8 cellular contexts compared by ENCODE assay signal in the genomic region with DNA sequence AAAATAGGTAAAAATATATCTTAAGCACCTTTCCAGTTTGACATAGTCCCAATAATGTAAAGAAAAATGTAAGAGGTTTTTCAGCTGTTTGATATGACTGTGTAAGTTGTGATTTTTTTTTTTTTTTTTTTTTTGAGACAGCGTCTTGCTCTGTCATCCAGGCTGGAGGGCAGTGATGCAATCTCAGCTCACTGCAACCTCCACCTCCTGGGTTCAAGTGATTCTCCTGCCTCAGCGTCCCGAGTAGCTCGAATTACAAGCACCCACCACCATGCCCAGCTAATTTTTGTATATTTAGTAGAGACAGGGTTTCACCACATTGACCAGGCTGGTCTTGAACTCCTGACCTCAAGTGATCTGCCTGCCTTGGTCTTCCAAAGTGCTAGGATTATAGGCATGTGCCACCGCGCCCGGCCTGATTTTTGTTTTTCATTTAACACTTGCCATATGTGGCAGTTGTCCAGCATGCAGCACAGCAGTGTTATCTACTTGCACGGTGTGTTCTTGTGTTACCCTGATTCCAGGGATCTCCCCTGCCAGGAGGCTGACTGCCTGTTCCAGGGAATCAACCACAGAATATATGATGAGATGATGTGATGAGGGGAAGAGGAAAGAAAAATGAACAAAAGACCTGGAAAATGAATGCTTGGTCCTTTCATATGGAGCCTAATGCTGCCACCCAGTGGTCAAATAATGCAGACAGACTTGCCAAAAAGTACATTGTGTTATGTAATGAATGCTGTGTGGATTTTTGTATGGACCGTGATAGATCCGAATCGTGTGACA.
DNase-seq lines count a peak whose midpoint lies in the region; ATAC-seq and TF ChIP-seq lines count a peak whose summit lies in the region.

No MANE protein-coding gene starts in this region.

- H3K27me3 ChIP-seq in CD8-positive, alpha-beta T cell (ENCODE audit: insufficient read depth, low read length), result no peaks in the 10 kb centered on the region

- peaks cover 7% of the 10 kb centered on the region for H3K4me1 ChIP-seq in CD8-positive, alpha-beta T cell (ENCODE audit: insufficient read depth, low read length)

- intact Hi-C loops in CD8-positive, alpha-beta T cell (cut with DNase I, micrococcal nuclease), result loop anchor here (1.0 to 10.0 kb wide), 7 partner anchors 79 to 1207 kb away; a partner anchor contains a TSS

- ATAC-seq in CD8-positive, alpha-beta T cell, result peak; percentile 56
- peak; percentile 47 for ATAC-seq in GM21786 (IDR thresholded peaks at IDR 0.05; ENCODE audit: unreplicated experiment)
- no peak for ATAC-seq in HG03097 (IDR thresholded peaks at IDR 0.05; ENCODE audit: low FRiP score, unreplicated experiment)

- H3K4me1 Mint-ChIP-seq in CD8-positive, alpha-beta T cell (ENCODE audit: low read depth), result peaks cover 27% of the 10 kb centered on the region

- no peak overlapping the region for H3K27ac Mint-ChIP-seq in CD8-positive, alpha-beta T cell

- TF ChIP-seq CTCF in CD8-positive, alpha-beta T cell (IDR thresholded peaks at IDR 0.05), result peak; percentile 88

- no peaks in the 10 kb centered on the region for H3K36me3 Mint-ChIP-seq in CD8-positive, alpha-beta T cell

- H3K4me3 ChIP-seq in CD8-positive, alpha-beta T cell (ENCODE audit: low read depth, low read length), result no peak overlapping the region

- H3K4me3 Mint-ChIP-seq in CD8-positive, alpha-beta T cell, result peak overlapping the region; percentile 38

- CTCF ChIA-PET in CD8-positive, alpha-beta T cell (lab: Charles Lee), result interaction anchor here (0.7 to 2.9 kb wide), 25 partner anchors 10 to 555 kb away, joined by 3 to 24 read pairs (median 4); a partner anchor contains a TSS

- POLR2A ChIA-PET in CD8-positive, alpha-beta T cell (lab: Charles Lee), result interaction anchor here (0.5 to 0.7 kb wide), 2 partner anchors 138 to 551 kb away, joined by 3 read pairs; no protein-coding TSS in a partner anchor

- H3K36me3 ChIP-seq in CD8-positive, alpha-beta T cell (ENCODE audit: insufficient read depth, low read length), result no peaks in the 10 kb centered on the region

- DNase-seq in CD8-positive, alpha-beta T cell, result peak; percentile 15 to 73 (median 62)
- DNase-seq in NCI-H187 treated with DMSO at 0.1 percent for 48 hours (lab: John Stamatoyannopoulos, UW), result peak; percentile 10
- peak; percentile 33 for DNase-seq in T-helper 9 cell
- DNase-seq in brain pericyte (ENCODE audit: low read depth, low spot score), result peak; percentile 31
- peak; percentile 60 for DNase-seq in iPS-NIHi11 (ENCODE audit: low spot score)
- peak; percentile 24 to 43 for DNase-seq in stimulated activated CD4-positive, alpha-beta T cell treated with anti-CD3 and anti-CD28 coated beads, Interleukin-12 subunit alpha, Interleukin-12 subunit beta, amount 100 ng/mL, for 24 hours (ENCODE audit: low read depth in 2 of 2)

- no peaks in the 10 kb centered on the region for H3K9me3 ChIP-seq in CD8-positive, alpha-beta T cell (ENCODE audit: low read length)

- H3K27ac ChIP-seq in CD8-positive, alpha-beta T cell (ENCODE audit: low read depth, low read length), result no peak overlapping the region

- no peaks in the 10 kb centered on the region for H3K9me3 Mint-ChIP-seq in CD8-positive, alpha-beta T cell

- no peaks in the 10 kb centered on the region for H3K27me3 Mint-ChIP-seq in CD8-positive, alpha-beta T cell (ENCODE audit: low read depth)

Comparison
In these comparisons a context has a peak if more than half of its experiments do, and no peak if none do; other contexts are left out.
1. DNase-seq: peak in every context shown above with its lines; median percentile 62 in CD8-positive, alpha-beta T cell; 60 in iPS-NIHi11; 34 in stimulated activated CD4-positive, alpha-beta T cell treated with anti-CD3 and anti-CD28 coated beads, Interleukin-12 subunit alpha, Interleukin-12 subunit beta, amount 100 ng/mL, for 24 hours; 33 in T-helper 9 cell; 31 in brain pericyte; 10 in NCI-H187 treated with DMSO at 0.1 percent for 48 hours.